ENCODE assay signal across 11 cellular contexts in the genomic region with DNA sequence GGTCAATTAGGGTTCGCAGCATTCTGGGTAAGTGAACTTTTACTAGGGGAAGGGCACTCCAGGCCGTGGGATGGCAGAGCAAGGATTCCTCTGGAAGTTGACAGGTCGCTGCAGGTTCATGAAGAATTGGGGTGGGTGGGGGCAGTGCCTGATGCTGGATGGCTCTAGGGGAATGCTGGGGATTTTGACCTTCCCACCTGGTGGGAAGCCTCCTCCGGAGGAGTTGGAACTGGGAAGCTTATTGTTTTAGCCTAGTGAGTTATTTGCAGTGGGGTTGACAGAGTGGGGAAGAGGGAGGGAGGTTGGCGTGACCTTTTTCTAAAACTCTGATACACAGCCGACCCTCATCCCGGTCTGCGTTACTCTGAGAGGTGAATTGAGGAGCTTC. TPM values are rescaled to one million over a fixed set of nuclear protein-coding genes. Genes with fewer than 3 reads are reported as not detected.
DNase-seq lines count a peak whose midpoint lies in the region; ATAC-seq, FAIRE-seq and TF ChIP-seq lines count a peak whose summit lies in the region.
"Had no signal": no experiment of that assay in that cellular context is flagged by ENCODE, and none has a peak within 500 bp of the region (broad histone marks: within the 10 kb centered on the region; RNA-seq: fewer than 3 reads in every experiment).

No MANE protein-coding gene starts in this region.

- H3K36me3 ChIP-seq in HEK293 (ENCODE audit: control insufficient read depth in 2 of 2, insufficient read depth in 1 of 2, low read length in 2 of 2) (no peaks in the 10 kb centered on the region), keratinocyte (ENCODE audit: control insufficient read depth in 2 of 2, extremely low read depth in 1 of 2, insufficient read depth in 2 of 2, low read length in 2 of 2) (no peaks in the 10 kb centered on the region), small intestine (ENCODE audit: control insufficient read depth in 2 of 2, insufficient read depth in 2 of 2, low read length in 2 of 2) (no peaks in the 10 kb centered on the region)

- TF ChIP-seq POLR2A in GM12891 (IDR thresholded peaks at IDR 0.05; ENCODE audit: low read depth, low read length): no peak

- H3K9me3 Mint-ChIP-seq in activated naive CD8-positive, alpha-beta T cell (ENCODE audit: low read depth): no peaks in the 10 kb centered on the region

- H3K27me3 ChIP-seq in keratinocyte (ENCODE audit: control insufficient read depth, extremely low read depth, insufficient read depth, low read length) (peaks cover 32% of the 10 kb centered on the region), small intestine (ENCODE audit: control insufficient read depth in 2 of 2, insufficient read depth in 2 of 2, low read length in 2 of 2) (peaks cover 0 to 9% of the 10 kb centered on the region in 2 donors)

- peaks cover 14% of the 10 kb centered on the region for H3K27me3 Mint-ChIP-seq in activated naive CD8-positive, alpha-beta T cell

- peak overlapping the region; percentile 59 for H2AFZ ChIP-seq in keratinocyte (ENCODE audit: control insufficient read depth, low read length)

- FAIRE-seq in keratinocyte (lab: Jason Lieb, UNC): no peak
- no peak for FAIRE-seq in small intestine (lab: Jason Lieb, UNC)
- FAIRE-seq in GM12891 (lab: Jason Lieb, UNC): no peak
- FAIRE-seq: RCC 7860 had no signal

- H4K20me1 ChIP-seq in keratinocyte (ENCODE audit: control insufficient read depth, extremely low read depth, insufficient read depth, low read length): no peaks in the 10 kb centered on the region

- H3K27ac ChIP-seq in HEK293 (ENCODE audit: extremely low read depth, low read depth, low read length) (peak overlapping the region; percentile 30; the same call in 1 of the 2 replicates), keratinocyte (ENCODE audit: control insufficient read depth, insufficient read depth, low read length) (no peak overlapping the region), small intestine (ENCODE audit: low read depth in 1 of 2, low read length in 1 of 2) (no peak overlapping the region)

- POLR2A ChIA-PET in HEK293 (lab: Yijun Ruan, JAX): interaction anchor here (0.7 to 1.1 kb wide), 3 partner anchors 24 to 57 kb away, joined by 3 to 4 read pairs (median 3); partner anchors contain the start of gene NKIRAS2

- 43 to 66% (median 60%) methylated on average over 8 of the region's 8 CpGs for WGBS in small intestine, 3 donors

- no peaks in the 10 kb centered on the region for H3K36me3 Mint-ChIP-seq in activated naive CD8-positive, alpha-beta T cell

- no peak for DNase-seq in keratinocyte (ENCODE audit: low read depth, low spot score)
- no peak for DNase-seq in small intestine
- no peak for DNase-seq in occipital lobe (lab: John Stamatoyannopoulos, UW)
- no peak for DNase-seq in GM12891 (ENCODE audit: insufficient read length, low spot score)
- DNase-seq in NCI-H1694 (lab: John Stamatoyannopoulos, UW): no peak
- DNase-seq: amniotic stem cell had no signal

- CTCF ChIA-PET in HEK293 (lab: Yijun Ruan, JAX): interaction anchor here (0.6 to 1.5 kb wide), 14 partner anchors 15 to 352 kb away, joined by 3 to 11 read pairs (median 4); partner anchors contain the start of gene NKIRAS2

- H3K9ac ChIP-seq in keratinocyte (ENCODE audit: control insufficient read depth, extremely low read depth, insufficient read depth, low read length): peak overlapping the region; percentile 13

- H3K9me1 ChIP-seq in keratinocyte (ENCODE audit: control insufficient read depth, extremely low read depth, insufficient read depth, low read length): no peaks in the 10 kb centered on the region

- H3K9me3 ChIP-seq in HEK293 (ENCODE audit: control insufficient read depth, insufficient read depth, low read depth, low read length) (no peaks in the 10 kb centered on the region), keratinocyte (ENCODE audit: control insufficient read depth, low read depth, low read length) (no peaks in the 10 kb centered on the region), small intestine (ENCODE audit: control insufficient read depth, low read depth) (no peaks in the 10 kb centered on the region)

- dilution Hi-C loops in keratinocyte (cut with MboI; ENCODE audit: extremely low pct_ligation_motif_present, low sequenced_read_pairs): no loop called here

- no peak for ATAC-seq in HG02870 (IDR thresholded peaks at IDR 0.05; ENCODE audit: unreplicated experiment)

- peak overlapping the region; percentile 84 for H3K4me3 Mint-ChIP-seq in activated naive CD8-positive, alpha-beta T cell

- H3K79me2 ChIP-seq in keratinocyte (ENCODE audit: control insufficient read depth, insufficient read depth, low read length): no peaks in the 10 kb centered on the region

- TF ChIP-seq CTCF in HEK293 (tag by site-specific recombination; IDR thresholded peaks at IDR 0.05) (no peak), keratinocyte (optimal IDR thresholded peaks at IDR 0.05 in 1 of 3, IDR thresholded peaks at IDR 0.05 in 1 of 3, conservative IDR thresholded peaks at IDR 0.05 in 1 of 3; ENCODE audit: extremely low read depth in 1 of 3, insufficient read depth in 2 of 3, low read length in 3 of 3) (no peak)

- no peak overlapping the region for H3K27ac Mint-ChIP-seq in activated naive CD8-positive, alpha-beta T cell

- H3K4me2 ChIP-seq in keratinocyte (ENCODE audit: control insufficient read depth, extremely low read depth, insufficient read depth, low read depth, low read length): peak overlapping the region; percentile 68

- peaks cover 2% of the 10 kb centered on the region for H3K4me1 Mint-ChIP-seq in activated naive CD8-positive, alpha-beta T cell (ENCODE audit: low read depth)

- H3K4me3 ChIP-seq in HEK293 (ENCODE audit: low read depth, low read length) (peak overlapping the region; percentile 50), keratinocyte (ENCODE audit: control insufficient read depth in 2 of 3, extremely low read depth in 1 of 3, insufficient read depth in 2 of 3, low read depth in 1 of 3, low read length in 3 of 3) (peak overlapping the region in 2 of 3 experiments; percentile 44 to 49), small intestine (ENCODE audit: low read depth in 1 of 2, low read length in 2 of 2) (peak overlapping the region; percentile 42 to 53)

- no peaks in the 10 kb centered on the region; the same call in 1 of the 2 replicates for H3K4me1 ChIP-seq in HEK293 (ENCODE audit: control insufficient read depth, insufficient read depth, low read length)
- H3K4me1 ChIP-seq in keratinocyte (ENCODE audit: control insufficient read depth, extremely low read depth, insufficient read depth, low read length): peaks cover 8% of the 10 kb centered on the region
- H3K4me1 ChIP-seq in small intestine (ENCODE audit: control insufficient read depth in 2 of 2, insufficient read depth in 1 of 2, low read depth in 1 of 2, low read length in 1 of 2): no peaks in the 10 kb centered on the region

TF ChIP-seq in HEK293, 187 proteins besides CTCF, POLR2A, EP300 and RAD21 (continues in another document):
- peak; percentile 76 for TF ChIP-seq EGR2 (tag by site-specific recombination; IDR thresholded peaks at IDR 0.05; ENCODE audit: low read depth)

TF ChIP-seq in GM12891, 5 proteins besides CTCF, POLR2A, EP300 and RAD21 (continues in another document):
- no peak for TF ChIP-seq SPI1 (IDR thresholded peaks at IDR 0.05; ENCODE audit: low read depth, low read length)

RNA-seq across cellular contexts. Expression of gene C17orf113, which starts 0.6 kb away (rescaled TPM):
- polyA plus RNA-seq in keratinocyte: 0.06 to 0.26 TPM (median 0.12 TPM) in 3 replicates
- not detected for polyA plus RNA-seq in keratinocyte (2011; ENCODE audit: low read depth)
- polyA plus RNA-seq in keratinocyte (2011; cell fraction: cytosol; rRNA removed): 0.09 and 0.10 TPM in 2 replicates
- polyA plus RNA-seq in keratinocyte (2011; cell fraction: nucleus; rRNA removed): 0.46 and 0.65 TPM in 2 replicates
- 0.13 and 0.35 TPM in 2 replicates for polyA plus RNA-seq in keratinocyte (2012; ENCODE audit: low replicate concordance)
- 0.10 to 0.16 TPM in 2 of 3 replicates, not detected in the other for polyA minus RNA-seq in keratinocyte
- not detected for polyA minus RNA-seq in keratinocyte (2011; cell fraction: cytosol; rRNA and poly(A)+ RNA removed)
- polyA minus RNA-seq in keratinocyte (2011; cell fraction: nucleus; rRNA and poly(A)+ RNA removed): 0.21 and 0.54 TPM in 2 replicates
- polyA plus RNA-seq in small intestine: under 1 TPM; 0.22 to 0.54 (median 0.49) TPM
- 3.7 TPM for total RNA-seq in occipital lobe
- polyA plus RNA-seq in GM12891 (2012; ENCODE audit: low read depth, missing spikeins): 0.19 TPM

RNA-seq across cellular contexts. Expression of gene NKIRAS2, which starts 31.1 kb away (rescaled TPM):
- polyA plus RNA-seq in keratinocyte: 24.7 to 35.2 TPM (median 26.3 TPM) in 3 replicates
- polyA plus RNA-seq in keratinocyte (2011; ENCODE audit: low read depth): 11.6 TPM
- polyA plus RNA-seq in keratinocyte (2011; cell fraction: cytosol; rRNA removed): 32.6 and 39.7 TPM in 2 replicates
- 26.4 and 27.6 TPM in 2 replicates for polyA plus RNA-seq in keratinocyte (2011; cell fraction: nucleus; rRNA removed)
- 20.7 and 22.7 TPM in 2 replicates for polyA plus RNA-seq in keratinocyte (2012; ENCODE audit: low replicate concordance)
- polyA minus RNA-seq in keratinocyte: 22.1 to 35.2 TPM (median 22.9 TPM) in 3 replicates
- 29.9 TPM for polyA minus RNA-seq in keratinocyte (2011; cell fraction: cytosol; rRNA and poly(A)+ RNA removed)
- polyA minus RNA-seq in keratinocyte (2011; cell fraction: nucleus; rRNA and poly(A)+ RNA removed): 7.4 and 11.2 TPM in 2 replicates
- 10 to 100 TPM; 21.1 to 28.9 (median 23.3) TPM for polyA plus RNA-seq in small intestine
- 31.5 TPM for total RNA-seq in occipital lobe
- polyA plus RNA-seq in GM12891 (2012; ENCODE audit: low read depth, missing spikeins): 22.6 TPM

RNA-seq across cellular contexts. Expression of gene DNAJC7, which starts 33.8 kb away (rescaled TPM):
- 55.3 to 82.5 TPM (median 67.4 TPM) in 3 replicates for polyA plus RNA-seq in keratinocyte
- 195 TPM for polyA plus RNA-seq in keratinocyte (2011; ENCODE audit: low read depth)
- polyA plus RNA-seq in keratinocyte (2011; cell fraction: cytosol; rRNA removed): 50.6 and 77.0 TPM in 2 replicates
- polyA plus RNA-seq in keratinocyte (2011; cell fraction: nucleus; rRNA removed): 74.6 and 78.8 TPM in 2 replicates
- polyA plus RNA-seq in keratinocyte (2012; ENCODE audit: low replicate concordance): 72.6 and 92.5 TPM in 2 replicates
- 31.4 to 55.8 TPM (median 38.0 TPM) in 3 replicates for polyA minus RNA-seq in keratinocyte
- polyA minus RNA-seq in keratinocyte (2011; cell fraction: cytosol; rRNA and poly(A)+ RNA removed): 42.0 TPM
- polyA minus RNA-seq in keratinocyte (2011; cell fraction: nucleus; rRNA and poly(A)+ RNA removed): 29.0 and 56.4 TPM in 2 replicates
- 10 to 100 TPM; 70.0 to 79.4 (median 70.0) TPM for polyA plus RNA-seq in small intestine
- 78.0 TPM for total RNA-seq in occipital lobe
- polyA plus RNA-seq in GM12891 (2012; ENCODE audit: low read depth, missing spikeins): 101 TPM

RNA-seq across cellular contexts. Expression of gene ZNF385C, which starts 47.3 kb away (rescaled TPM):
- polyA plus RNA-seq in keratinocyte: 0.03 to 0.13 TPM (median 0.09 TPM) in 3 replicates
- polyA plus RNA-seq in keratinocyte (2011; ENCODE audit: low read depth): 0.10 TPM
- 0.10 TPM in 2 replicates for polyA plus RNA-seq in keratinocyte (2011; cell fraction: cytosol; rRNA removed)
- polyA plus RNA-seq in keratinocyte (2011; cell fraction: nucleus; rRNA removed): 0.14 and 0.52 TPM in 2 replicates
- 0.17 TPM in 1 of 2 replicates, not detected in the other for polyA plus RNA-seq in keratinocyte (2012; ENCODE audit: low replicate concordance)
- 0.07 TPM in 1 of 3 replicates, not detected in the others for polyA minus RNA-seq in keratinocyte
- not detected for polyA minus RNA-seq in keratinocyte (2011; cell fraction: cytosol; rRNA and poly(A)+ RNA removed)
- polyA minus RNA-seq in keratinocyte (2011; cell fraction: nucleus; rRNA and poly(A)+ RNA removed): not detected in 2 replicates
- polyA plus RNA-seq in small intestine: under 1 TPM in 1 of 3 donors, not detected in 2; 0.31 TPM
- 0.31 TPM for total RNA-seq in occipital lobe
- polyA plus RNA-seq in GM12891 (2012; ENCODE audit: low read depth, missing spikeins): 1.1 TPM
- total RNA-seq: pulmonary artery endothelial cell had no signal
